9 cellular contexts compared by ENCODE assay signal in genomic region chr4:675980-676870, GRCh38. TPM values are rescaled to one million over a fixed set of nuclear protein-coding genes. Genes with fewer than 3 reads are reported as not detected.
A peak's percentile ranks its signal among the peaks of the same experiment; 100 is the strongest.
DNase-seq lines count a peak whose midpoint lies in the region; ATAC-seq and TF ChIP-seq lines count a peak whose summit lies in the region.
"Had no signal": no experiment of that assay in that cellular context is flagged by ENCODE, and none has a peak within 500 bp of the region (broad histone marks: within the 10 kb centered on the region; RNA-seq: fewer than 3 reads in every experiment).

No MANE protein-coding gene starts in this region.

- intact Hi-C loops in ovary (cut with DNase I), result loop anchor here in 1 of 4 donors (10.0 kb wide), 2 partner anchors 109 to 1789 kb away; partner anchors contain the start of gene RNF4

- H3K4me3 ChIP-seq in DND-41 (ENCODE audit: low read depth in 1 of 2, low read length in 2 of 2) (peak overlapping the region in 1 of 2 experiments; percentile 88; a peak in 1 of 4 replicates), Loucy (ENCODE audit: low read length, poor library complexity, severe bottlenecking) (peak overlapping the region; percentile 85), ovary (no peak overlapping the region)

- TF ChIP-seq EP300 in ovary (IDR thresholded peaks at IDR 0.05), result no peak

- no peak overlapping the region for H2AFZ ChIP-seq in DND-41 (ENCODE audit: low read depth, low read length)
- H2AFZ ChIP-seq in Loucy (ENCODE audit: low read length), result no peak overlapping the region

- no peak for ATAC-seq in DND-41 (ENCODE audit: insufficient read depth, low read depth)
- ATAC-seq in GM19455 (IDR thresholded peaks at IDR 0.05; ENCODE audit: unreplicated experiment), result peak; percentile 21
- no peak for ATAC-seq in GM18505 (IDR thresholded peaks at IDR 0.05; ENCODE audit: unreplicated experiment)

- no peaks in the 10 kb centered on the region for H3F3A ChIP-seq in Loucy (ENCODE audit: low read depth)

- DNase-seq in DND-41 (no peak), left kidney (ENCODE audit: low read depth, low spot score) (peak; percentile 67), ovary (no peak), MV-4-11 (lab: John Stamatoyannopoulos, UW) (no peak), NCI-H2029 treated with DMSO at 0.1 percent for 48 hours (lab: John Stamatoyannopoulos, UW) (no peak)

- no peaks in the 10 kb centered on the region for H3K9me2 ChIP-seq in Loucy (replicated peaks; ENCODE audit: low read depth, low read length)

- H3K27me3 ChIP-seq in DND-41 (ENCODE audit: insufficient read depth, low read length, poor library complexity) (no peaks in the 10 kb centered on the region), Loucy (ENCODE audit: insufficient read depth, low read length, poor library complexity, severe bottlenecking) (no peaks in the 10 kb centered on the region), ovary (no peaks in the 10 kb centered on the region)

- H3K36me3 ChIP-seq in DND-41 (ENCODE audit: insufficient read depth, low read length), result peaks cover 22% of the 10 kb centered on the region
- H3K36me3 ChIP-seq in Loucy (ENCODE audit: insufficient read depth, low read length), result peaks cover 8% of the 10 kb centered on the region; the same call in 1 of the 2 replicates
- H3K36me3 ChIP-seq in ovary, result no peaks in the 10 kb centered on the region

- H3K4me1 ChIP-seq in DND-41 (ENCODE audit: insufficient read depth, low read length) (peaks cover 45% of the 10 kb centered on the region), Loucy (ENCODE audit: insufficient read depth, low read length, poor library complexity, severe bottlenecking) (peaks cover 24% of the 10 kb centered on the region), ovary (ENCODE audit: insufficient read depth) (peaks cover 10% of the 10 kb centered on the region)

- WGBS in ovary, 3 donors, result 37 to 63% (median 43%) methylated on average over 14 to 19 of the region's 19 CpGs

- TF ChIP-seq POLR2A in ovary (IDR thresholded peaks at IDR 0.05) (no peak), GM18505 (IDR thresholded peaks at IDR 0.05; ENCODE audit: borderline replicate concordance, extremely low read depth, insufficient read depth, insufficient read length) (no peak)

- H3K4me2 ChIP-seq in DND-41 (ENCODE audit: insufficient read depth, low read length) (peak overlapping the region; percentile 99), Loucy (ENCODE audit: low read depth, low read length, poor library complexity, severe bottlenecking) (peak overlapping the region; percentile 98)

- H3K9ac ChIP-seq in DND-41 (ENCODE audit: low read depth, low read length) (peak overlapping the region; percentile 99), Loucy (ENCODE audit: low read depth, low read length, poor library complexity, severe bottlenecking) (peak overlapping the region; percentile 95)

- TF ChIP-seq CTCF in DND-41 (IDR thresholded peaks at IDR 0.05; ENCODE audit: borderline replicate concordance, extremely low read depth, low read length, poor library complexity, severe bottlenecking) (no peak), Loucy (conservative IDR thresholded peaks at IDR 0.05; ENCODE audit: low read length) (no peak), ovary (IDR thresholded peaks at IDR 0.05) (no peak)

- H3K9me3 ChIP-seq in DND-41 (ENCODE audit: insufficient read depth, low read length, severe bottlenecking) (no peaks in the 10 kb centered on the region), Loucy (ENCODE audit: insufficient read depth, low read depth, low read length) (no peaks in the 10 kb centered on the region), ovary (no peaks in the 10 kb centered on the region)

- H4K20me1 ChIP-seq in DND-41 (ENCODE audit: insufficient read depth, low read length), result peaks cover 4% of the 10 kb centered on the region; the same call in 1 of the 2 replicates
- peaks cover 3% of the 10 kb centered on the region for H4K20me1 ChIP-seq in Loucy (ENCODE audit: insufficient read depth, low read length, poor library complexity, severe bottlenecking)

- H3K79me2 ChIP-seq in DND-41 (ENCODE audit: insufficient read depth, low read length) (peaks cover 30% of the 10 kb centered on the region), Loucy (ENCODE audit: insufficient read depth, low read length) (peaks cover 24% of the 10 kb centered on the region)

- no peak overlapping the region for H3K27ac ChIP-seq in DND-41 (ENCODE audit: low read length)
- no peak overlapping the region for H3K27ac ChIP-seq in ovary

RNA-seq across cellular contexts. Expression of gene MYL5, which starts 1.9 kb away (rescaled TPM):
- 10 to 100 TPM in 4 of 7 donors, 1 to 10 TPM in 3; 4.0 to 18.3 (median 10.0) TPM for total RNA-seq in ovary
- polyA plus RNA-seq in ovary, result 1 to 10 TPM; 6.4 to 6.5 TPM

RNA-seq across cellular contexts. Expression of gene ATP5ME, which starts 2.1 kb away (rescaled TPM):
- total RNA-seq in ovary, result 100 to 1,000 TPM; 180 to 267 (median 189) TPM
- polyA plus RNA-seq in ovary, result 100 to 1,000 TPM; 207 to 359 TPM

RNA-seq across cellular contexts. Expression of gene SLC49A3, which starts 12.7 kb away (rescaled TPM):
- total RNA-seq in ovary, result 1 to 10 TPM; 1.1 to 5.2 (median 2.5) TPM
- 1 to 10 TPM in 1 of 2 donors, under 1 TPM in 1; 0.43 to 1.8 TPM for polyA plus RNA-seq in ovary
- polyA plus RNA-seq: neural cell had no signal

RNA-seq across cellular contexts. Expression of gene PCGF3, which starts 29.4 kb away (rescaled TPM):
- 10 to 100 TPM; 33.2 to 51.2 (median 45.3) TPM for total RNA-seq in ovary
- 10 to 100 TPM; 21.7 to 45.4 TPM for polyA plus RNA-seq in ovary

RNA-seq across cellular contexts. Expression of gene PDE6B, which starts 50.9 kb away (rescaled TPM):
- total RNA-seq in ovary, result 1 to 10 TPM; 1.4 to 7.5 (median 5.3) TPM
- polyA plus RNA-seq in ovary, result 1 to 10 TPM; 2.2 to 2.3 TPM
